16 cellular contexts compared by ENCODE assay signal in the genomic region with DNA sequence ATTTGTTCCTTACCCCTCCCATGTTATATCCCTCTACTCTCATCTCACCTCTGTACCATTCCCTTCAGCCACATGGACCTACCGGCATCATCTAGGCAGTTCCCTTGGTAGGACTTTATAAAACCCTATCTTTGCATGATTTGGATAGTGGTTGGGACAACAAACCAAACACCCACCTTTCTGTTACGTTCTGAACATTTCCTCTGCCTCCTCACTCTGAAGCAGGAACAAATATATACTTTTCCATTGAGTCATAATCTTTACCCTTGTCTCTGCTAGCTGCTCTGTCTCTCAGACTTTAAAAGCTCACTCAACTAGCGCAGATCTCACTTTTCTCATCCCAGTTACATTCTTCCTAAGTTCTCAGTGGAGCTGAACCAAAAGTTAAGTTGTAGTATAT. TPM values are rescaled to one million over a fixed set of nuclear protein-coding genes. Genes with fewer than 3 reads are reported as not detected.
DNase-seq lines count a peak whose midpoint lies in the region; ATAC-seq, FAIRE-seq and TF ChIP-seq lines count a peak whose summit lies in the region.
"Had no signal": no experiment of that assay in that cellular context is flagged by ENCODE, and none has a peak within 500 bp of the region (broad histone marks: within the 10 kb centered on the region; RNA-seq: fewer than 3 reads in every experiment).

No MANE protein-coding gene starts in this region.

- H4K20me1 ChIP-seq in HepG2 (ENCODE audit: insufficient read depth, low read length): peaks cover 42% of the 10 kb centered on the region

- TF ChIP-seq POLR2A in HepG2 (IDR thresholded peaks at IDR 0.05; ENCODE audit: insufficient read depth in 1 of 2, low read depth in 2 of 2, low read length in 2 of 2): no peak
- TF ChIP-seq POLR2A in right lobe of liver (IDR thresholded peaks at IDR 0.05): no peak

- TF ChIP-seq EP300 in HepG2 (IDR thresholded peaks at IDR 0.05; ENCODE audit: low read depth in 2 of 2, low read length in 2 of 2): no peak
- no peak for TF ChIP-seq EP300 in HepG2 (CRISPR knock-in tag; IDR thresholded peaks at IDR 0.05; ENCODE audit: borderline replicate concordance)

- BruUV-seq in HepG2 (replicated peaks; lab: Mats Ljungman, UMichigan): no TSS peak

- no peak for TF ChIP-seq RAD21 in HepG2 (CRISPR knock-in tag; IDR thresholded peaks at IDR 0.05)

- intact Hi-C loops in HepG2 (cut with micrococcal nuclease; ENCODE audit: unreplicated experiment): no loop called here
- intact Hi-C loops in right lobe of liver (cut with DNase I): no loop called here

- FAIRE-seq in HepG2 (lab: Jason Lieb, UNC): no peak

- H3K36me3 ChIP-seq in HepG2 (replicated peaks in 1 of 2; ENCODE audit: control insufficient read depth in 1 of 2, insufficient read depth in 2 of 2, low read length in 2 of 2) (no peaks in the 10 kb centered on the region), right lobe of liver (no peaks in the 10 kb centered on the region)
- H3K36me3 ChIP-seq: Peyer's patch had no signal

- no peak overlapping the region for H2AFZ ChIP-seq in HepG2 (ENCODE audit: low read length)

- no peak overlapping the region for H3K4me2 ChIP-seq in HepG2 (ENCODE audit: low read depth, low read length)

- H3K9me3 Mint-ChIP-seq in activated T-helper 17 cell treated with anti-CD3 and anti-CD28 coated beads, Interleukin-2, amount 50 U/mL, for 72 hours: no peaks in the 10 kb centered on the region
- H3K9me3 Mint-ChIP-seq in stimulated activated naive CD8-positive, alpha-beta T cell treated with anti-CD3 and anti-CD28 coated beads, Interleukin-15, amount 100 ng/mL, for 72 hours: peaks cover under 1 to 10% of the 10 kb centered on the region in 2 donors
- H3K9me3 Mint-ChIP-seq: immature natural killer cell had no signal

- H3K4me3 ChIP-seq in HepG2 (replicated peaks in 1 of 3; ENCODE audit: insufficient read depth in 1 of 3, low read depth in 2 of 3, low read length in 3 of 3) (no peak overlapping the region), right lobe of liver (no peak overlapping the region), fibroblast of pulmonary artery (replicated peaks; ENCODE audit: low read depth, low read length) (no peak overlapping the region)
- H3K4me3 ChIP-seq: Peyer's patch had no signal

- peaks cover 90% of the 10 kb centered on the region for H3K79me2 ChIP-seq in HepG2 (ENCODE audit: insufficient read depth, low read length)

- no peak overlapping the region for H3K27ac ChIP-seq in HepG2 (ENCODE audit: extremely low read length, insufficient read depth, low read length)
- H3K27ac ChIP-seq in right lobe of liver: no peak overlapping the region
- H3K27ac ChIP-seq: Peyer's patch had no signal

- WGBS in HepG2 (ENCODE audit: low lambda C conversion rate): 83% methylated on average over 3 of the region's 3 CpGs
- 82% methylated on average over 3 of the region's 3 CpGs for WGBS in right lobe of liver (ENCODE audit: insufficient coverage, low coverage, low lambda C conversion rate, missing lambda C conversion rate)

- TF ChIP-seq CTCF in HepG2 (CRISPR knock-in tag; IDR thresholded peaks at IDR 0.05) (no peak), right lobe of liver (IDR thresholded peaks at IDR 0.05) (no peak), fibroblast of pulmonary artery (IDR thresholded peaks at IDR 0.05; ENCODE audit: low read length, missing control alignments) (no peak)

- H3K27ac Mint-ChIP-seq in activated T-helper 17 cell treated with anti-CD3 and anti-CD28 coated beads, Interleukin-2, amount 50 U/mL, for 72 hours: peak overlapping the region; percentile 13
- peak overlapping the region in 1 of 2 donors; percentile 12 for H3K27ac Mint-ChIP-seq in stimulated activated naive CD8-positive, alpha-beta T cell treated with anti-CD3 and anti-CD28 coated beads, Interleukin-15, amount 100 ng/mL, for 72 hours

- H3K4me1 Mint-ChIP-seq in activated T-helper 17 cell treated with anti-CD3 and anti-CD28 coated beads, Interleukin-2, amount 50 U/mL, for 72 hours: peaks cover 31% of the 10 kb centered on the region
- H3K4me1 Mint-ChIP-seq in stimulated activated naive CD8-positive, alpha-beta T cell treated with anti-CD3 and anti-CD28 coated beads, Interleukin-15, amount 100 ng/mL, for 72 hours: peaks cover 65% of the 10 kb centered on the region

- H3K4me3 Mint-ChIP-seq in activated T-helper 17 cell treated with anti-CD3 and anti-CD28 coated beads, Interleukin-2, amount 50 U/mL, for 72 hours: peak overlapping the region; percentile 43
- peak overlapping the region; percentile 1 to 6 for H3K4me3 Mint-ChIP-seq in stimulated activated naive CD8-positive, alpha-beta T cell treated with anti-CD3 and anti-CD28 coated beads, Interleukin-15, amount 100 ng/mL, for 72 hours
- H3K4me3 Mint-ChIP-seq: immature natural killer cell had no signal

- H3K27me3 Mint-ChIP-seq in activated T-helper 17 cell treated with anti-CD3 and anti-CD28 coated beads, Interleukin-2, amount 50 U/mL, for 72 hours: no peaks in the 10 kb centered on the region
- H3K27me3 Mint-ChIP-seq in stimulated activated naive CD8-positive, alpha-beta T cell treated with anti-CD3 and anti-CD28 coated beads, Interleukin-15, amount 100 ng/mL, for 72 hours: no peaks in the 10 kb centered on the region

- peak; percentile 15 for DNase-seq in HepG2 (ENCODE audit: low spot score)
- DNase-seq in right lobe of liver: no peak
- peak; percentile 11 for DNase-seq in fibroblast of pulmonary artery (ENCODE audit: low read depth)
- DNase-seq in stimulated activated naive CD8-positive, alpha-beta T cell treated with anti-CD3 and anti-CD28 coated beads, Interleukin-15, amount 100 ng/mL, for 72 hours: no peak
- DNase-seq in cortex of kidney (lab: John Stamatoyannopoulos, UW): no peak
- DNase-seq in foreskin melanocyte: no peak
- DNase-seq in NCI-H2171 treated with DMSO at 0.1 percent for 48 hours (lab: John Stamatoyannopoulos, UW): no peak
- DNase-seq: amygdala, erythroblast, H7, immature natural killer cell, MM.1S, NCI-H1930, NCI-H526 treated with DMSO at 0.1 percent for 48 hours, Peyer's patch had no signal

- H3K36me3 Mint-ChIP-seq in activated T-helper 17 cell treated with anti-CD3 and anti-CD28 coated beads, Interleukin-2, amount 50 U/mL, for 72 hours (ENCODE audit: low read depth): peaks cover 6% of the 10 kb centered on the region

- POLR2A ChIA-PET in HepG2 (lab: Yijun Ruan, JAX): interaction anchor here (0.8 kb wide), 1 partner anchor 18 kb away, joined by 3 read pairs; no protein-coding TSS in a partner anchor

- H3K27me3 ChIP-seq in HepG2 (ENCODE audit: control insufficient read depth in 1 of 2, insufficient read depth in 2 of 2, low read length in 2 of 2) (no peaks in the 10 kb centered on the region), right lobe of liver (no peaks in the 10 kb centered on the region)
- H3K27me3 ChIP-seq: Peyer's patch had no signal

- ATAC-seq in HepG2: no peak
- no peak for ATAC-seq in right lobe of liver
- ATAC-seq in activated T-helper 17 cell treated with anti-CD3 and anti-CD28 coated beads, Interleukin-2, amount 50 U/mL, for 72 hours (replicated peaks): peak; percentile 96
- peak; percentile 57 for ATAC-seq in stimulated activated naive CD8-positive, alpha-beta T cell treated with anti-CD3 and anti-CD28 coated beads, Interleukin-15, amount 100 ng/mL, for 72 hours

- H3K9me3 ChIP-seq in HepG2 (ENCODE audit: low read length): no peaks in the 10 kb centered on the region
- H3K9me3 ChIP-seq in right lobe of liver: no peaks in the 10 kb centered on the region
- H3K9me3 ChIP-seq: Peyer's patch had no signal

- H3K9ac ChIP-seq in HepG2 (ENCODE audit: insufficient read depth, low read depth, low read length): no peak overlapping the region

- peaks cover 21% of the 10 kb centered on the region for H3K4me1 ChIP-seq in HepG2 (ENCODE audit: insufficient read depth, low read length)
- H3K4me1 ChIP-seq in right lobe of liver: no peaks in the 10 kb centered on the region

- CTCF ChIA-PET in HepG2 (lab: Yijun Ruan, JAX; ENCODE audit: low intra/inter-chr PET ratio, low total read pairs): no interaction called here

- in situ Hi-C loops in HepG2 (cut with HindIII; ENCODE audit: extremely low pct_ligation_motif_present, low pct_unique_long_range_greater_than_20kb): no loop called here

TF ChIP-seq in HepG2, 621 proteins besides CTCF, POLR2A, EP300 and RAD21 (continues in another document):
- no peak for TF ChIP-seq NFE2 (CRISPR knock-in tag; IDR thresholded peaks at IDR 0.05)
- TF ChIP-seq HOXD1 (CRISPR knock-in tag; IDR thresholded peaks at IDR 0.05): no peak
- TF ChIP-seq ZNF446 (CRISPR knock-in tag; IDR thresholded peaks at IDR 0.05): no peak
- no peak for TF ChIP-seq ZNF75D (CRISPR knock-in tag; IDR thresholded peaks at IDR 0.05; ENCODE audit: borderline replicate concordance)
- no peak for TF ChIP-seq CAMTA2 (CRISPR knock-in tag; IDR thresholded peaks at IDR 0.05; ENCODE audit: borderline replicate concordance)

RNA-seq across cellular contexts. Expression of gene UBXN7, which starts 17.8 kb away (rescaled TPM):
- total RNA-seq in HepG2 (2016; rRNA removed; fragmentation: Illumina TruSeq; extraction: Trizol): 12.5 and 21.5 TPM in 2 replicates
- total RNA-seq in HepG2 (2016; cell fraction: cytosol; rRNA removed; fragmentation: Illumina TruSeq; extraction: Trizol; ENCODE audit: low read depth): 7.9 and 8.5 TPM in 2 replicates
- total RNA-seq in HepG2 (2016; cell fraction: insoluble cytoplasmic fraction; rRNA removed; fragmentation: Illumina TruSeq; extraction: Trizol): 12.0 and 17.6 TPM in 2 replicates
- total RNA-seq in HepG2 (2016; cell fraction: membrane; rRNA removed; fragmentation: Illumina TruSeq; extraction: Trizol): 4.6 and 6.2 TPM in 2 replicates
- 11.4 and 12.5 TPM in 2 replicates for total RNA-seq in HepG2 (2016; cell fraction: nucleus; rRNA removed; fragmentation: Illumina TruSeq; extraction: Trizol)
- 11.6 and 15.9 TPM in 2 replicates for polyA plus RNA-seq in HepG2 (2011; rRNA removed)
- polyA plus RNA-seq in HepG2 (2011; cell fraction: cytosol; rRNA removed): 8.8 and 13.7 TPM in 2 replicates
- 9.3 and 13.8 TPM in 2 replicates for polyA plus RNA-seq in HepG2 (2011; cell fraction: nucleus; rRNA removed)
- polyA plus RNA-seq in HepG2 (2012): 16.8 and 19.2 TPM in 2 replicates
- polyA plus RNA-seq in HepG2 (2016; cell fraction: cytosol; fragmentation: Illumina TruSeq; extraction: Trizol; ENCODE audit: low read depth): 0.50 and 0.54 TPM in 2 replicates
- polyA plus RNA-seq in HepG2 (2016; cell fraction: insoluble cytoplasmic fraction; fragmentation: Illumina TruSeq; extraction: Trizol; ENCODE audit: low read depth): 11.0 and 11.2 TPM in 2 replicates
- 1.5 and 1.6 TPM in 2 replicates for polyA plus RNA-seq in HepG2 (2016; cell fraction: membrane; fragmentation: Illumina TruSeq; extraction: Trizol; ENCODE audit: low read depth)
- 12.3 and 12.4 TPM in 2 replicates for polyA plus RNA-seq in HepG2 (2016; cell fraction: nucleus; fragmentation: Illumina TruSeq; extraction: Trizol; ENCODE audit: insufficient read depth, low read depth)
- 16.5 and 28.7 TPM in 2 replicates for polyA minus RNA-seq in HepG2 (2011; rRNA and poly(A)+ RNA removed; ENCODE audit: low replicate concordance)
- 15.9 and 19.5 TPM in 2 replicates for polyA minus RNA-seq in HepG2 (2011; cell fraction: cytosol; rRNA and poly(A)+ RNA removed)
- polyA minus RNA-seq in HepG2 (2011; cell fraction: nucleus; rRNA and poly(A)+ RNA removed): 26.9 and 28.8 TPM in 2 replicates
- total RNA-seq in right lobe of liver: 10 to 100 TPM in 4 of 6 experiments, 1 to 10 TPM in 2; 4.9 to 22.3 (median 19.1) TPM
- total RNA-seq in activated T-helper 17 cell treated with anti-CD3 and anti-CD28 coated beads, Interleukin-2, amount 50 U/mL, for 72 hours: 10 to 100 TPM; 49.1 to 99.2 TPM

Comparison
In these comparisons a context has a peak if more than half of its experiments do, and no peak if none do; other contexts are left out.
1. DNase-seq: peak in HepG2 (single experiment) and fibroblast of pulmonary artery (single experiment); none in right lobe of liver (0 of 3), stimulated activated naive CD8-positive, alpha-beta T cell treated with anti-CD3 and anti-CD28 coated beads, Interleukin-15, amount 100 ng/mL, for 72 hours (0 of 2), cortex of kidney (single experiment), foreskin melanocyte (single experiment) and NCI-H2171 treated with DMSO at 0.1 percent for 48 hours (single experiment).
2. ATAC-seq: peak in activated T-helper 17 cell treated with anti-CD3 and anti-CD28 coated beads, Interleukin-2, amount 50 U/mL, for 72 hours (single experiment) and stimulated activated naive CD8-positive, alpha-beta T cell treated with anti-CD3 and anti-CD28 coated beads, Interleukin-15, amount 100 ng/mL, for 72 hours (single experiment); none in HepG2 (single experiment) and right lobe of liver (0 of 4).